8 cellular contexts compared by ENCODE assay signal in the genomic region with DNA sequence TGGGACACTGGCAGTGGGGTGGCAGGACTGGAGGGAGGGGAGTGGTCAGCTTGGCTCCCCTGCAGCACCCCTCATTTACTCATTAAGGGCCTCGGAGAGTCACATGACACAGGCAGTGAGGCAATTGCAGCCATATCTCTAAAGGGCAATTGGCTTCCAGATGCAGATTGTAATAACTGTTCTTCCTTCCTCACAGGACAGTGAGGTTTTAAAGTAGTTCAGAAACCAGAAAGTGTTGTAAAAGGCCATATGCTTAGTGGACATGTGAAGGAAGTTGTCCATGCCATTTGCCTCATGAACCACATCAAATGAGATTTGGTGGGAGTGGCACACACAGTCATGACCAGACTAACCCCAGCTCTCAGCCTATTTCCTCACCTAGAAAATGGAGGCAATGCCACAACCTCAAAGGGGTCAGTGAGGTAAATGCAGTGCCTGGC. TPM values are rescaled to one million over a fixed set of nuclear protein-coding genes. Genes with fewer than 3 reads are reported as not detected.
A peak's percentile ranks its signal among the peaks of the same experiment; 100 is the strongest.
DNase-seq lines count a peak whose midpoint lies in the region; ATAC-seq, FAIRE-seq and TF ChIP-seq lines count a peak whose summit lies in the region.

No MANE protein-coding gene starts in this region.

- no peak overlapping the region for H3K27ac ChIP-seq in kidney (ENCODE audit: low read depth in 2 of 2, low read length in 2 of 2)

- intact Hi-C loops in kidney (cut with DNase I): loop anchor here (10.0 kb wide), 1 partner anchor 45 kb away; the partner anchor contains the start of genes KRTCAP2 and TRIM46

- TF ChIP-seq CTCF in kidney (IDR thresholded peaks at IDR 0.05; ENCODE audit: borderline replicate concordance, extremely low read depth, insufficient read depth): no peak

- H3K27ac Mint-ChIP-seq in activated naive CD4-positive, alpha-beta T cell treated with anti-CD3 and anti-CD28 coated beads, Interleukin-2, amount 10 ng/mL, durations not matched to agents 7 days and 5 days: peak overlapping the region; percentile 81
- H3K27ac Mint-ChIP-seq in activated naive CD8-positive, alpha-beta T cell treated with anti-CD3 and anti-CD28 coated beads for 36 hours: no peak overlapping the region

- CTCF ChIA-PET in activated naive CD4-positive, alpha-beta T cell treated with anti-CD3 and anti-CD28 coated beads, Interleukin-2, amount 10 ng/mL, durations not matched to agents 7 days and 5 days (lab: Charles Lee): interaction anchor here (0.6 to 2.7 kb wide), 2 partner anchors 13 to 45 kb away, joined by 4 to 8 read pairs; no protein-coding TSS in a partner anchor

- peaks cover 47% of the 10 kb centered on the region for H3K4me1 Mint-ChIP-seq in activated naive CD4-positive, alpha-beta T cell treated with anti-CD3 and anti-CD28 coated beads, Interleukin-2, amount 10 ng/mL, durations not matched to agents 7 days and 5 days
- H3K4me1 Mint-ChIP-seq in activated naive CD8-positive, alpha-beta T cell treated with anti-CD3 and anti-CD28 coated beads for 36 hours: peaks cover 17% of the 10 kb centered on the region

- no peak for FAIRE-seq in kidney (lab: Jason Lieb, UNC)

- H3K36me3 Mint-ChIP-seq in activated naive CD4-positive, alpha-beta T cell treated with anti-CD3 and anti-CD28 coated beads, Interleukin-2, amount 10 ng/mL, durations not matched to agents 7 days and 5 days: peaks cover 24% of the 10 kb centered on the region
- peaks cover 5% of the 10 kb centered on the region for H3K36me3 Mint-ChIP-seq in activated naive CD8-positive, alpha-beta T cell treated with anti-CD3 and anti-CD28 coated beads for 36 hours

- peaks cover 0 to 2% of the 10 kb centered on the region in 2 donors for H3K36me3 ChIP-seq in kidney (ENCODE audit: control insufficient read depth in 1 of 2, insufficient read depth in 2 of 2, low read length in 2 of 2)

- H3K4me1 ChIP-seq in kidney (ENCODE audit: control insufficient read depth in 1 of 2, insufficient read depth in 1 of 2, low read depth in 1 of 2, low read length in 2 of 2): peaks cover 0 to 7% of the 10 kb centered on the region in 2 donors

- H3K4me3 ChIP-seq in kidney (ENCODE audit: low read length in 2 of 2): peak overlapping the region; percentile 54 to 62

- H3K4me3 Mint-ChIP-seq in activated naive CD4-positive, alpha-beta T cell treated with anti-CD3 and anti-CD28 coated beads, Interleukin-2, amount 10 ng/mL, durations not matched to agents 7 days and 5 days: no peak overlapping the region
- peak overlapping the region; percentile 29 for H3K4me3 Mint-ChIP-seq in activated naive CD8-positive, alpha-beta T cell treated with anti-CD3 and anti-CD28 coated beads for 36 hours

- H3K27me3 Mint-ChIP-seq in activated naive CD4-positive, alpha-beta T cell treated with anti-CD3 and anti-CD28 coated beads, Interleukin-2, amount 10 ng/mL, durations not matched to agents 7 days and 5 days: no peaks in the 10 kb centered on the region
- no peaks in the 10 kb centered on the region for H3K27me3 Mint-ChIP-seq in activated naive CD8-positive, alpha-beta T cell treated with anti-CD3 and anti-CD28 coated beads for 36 hours

- DNase-seq in activated naive CD4-positive, alpha-beta T cell treated with anti-CD3 and anti-CD28 coated beads, Interleukin-2, amount 10 ng/mL, durations not matched to agents 7 days and 5 days: peak; percentile 36
- DNase-seq in activated naive CD4-positive, alpha-beta T cell treated with Interleukin-2 at 50 U/mL for 16 hours: no peak
- DNase-seq in activated naive CD8-positive, alpha-beta T cell treated with anti-CD3 and anti-CD28 coated beads for 36 hours: no peak
- DNase-seq in kidney: no peak
- peak; percentile 87 for DNase-seq in superior temporal gyrus (ENCODE audit: extremely low spot score)
- no peak for DNase-seq in T1000 (lab: John Stamatoyannopoulos, UW)
- DNase-seq in stimulated activated CD4-positive, alpha-beta T cell treated with anti-CD3 and anti-CD28 coated beads, Interleukin-2, amount 100 ng/mL, for 48 hours: no peak

- no peak for ATAC-seq in HG02759 (IDR thresholded peaks at IDR 0.05; ENCODE audit: unreplicated experiment)

- H3K9me3 Mint-ChIP-seq in activated naive CD4-positive, alpha-beta T cell treated with anti-CD3 and anti-CD28 coated beads, Interleukin-2, amount 10 ng/mL, durations not matched to agents 7 days and 5 days: no peaks in the 10 kb centered on the region
- H3K9me3 Mint-ChIP-seq in activated naive CD8-positive, alpha-beta T cell treated with anti-CD3 and anti-CD28 coated beads for 36 hours: no peaks in the 10 kb centered on the region

- no peaks in the 10 kb centered on the region for H3K9me3 ChIP-seq in kidney (ENCODE audit: control insufficient read depth in 1 of 2, low read length in 2 of 2)

- H3K9ac ChIP-seq in kidney (ENCODE audit: low read length in 2 of 2): no peak overlapping the region

RNA-seq across cellular contexts. Expression of gene MTX1, which starts 11.1 kb away (rescaled TPM):
- total RNA-seq in activated naive CD8-positive, alpha-beta T cell treated with anti-CD3 and anti-CD28 coated beads for 36 hours: 10 to 100 TPM; 68.0 to 72.5 TPM
- 38.8 TPM for total RNA-seq in kidney
- 86.9 TPM for polyA plus RNA-seq in kidney (ENCODE audit: insufficient read depth, low read depth, low replicate concordance)

RNA-seq across cellular contexts. Expression of gene THBS3, which starts 11.9 kb away (rescaled TPM):
- total RNA-seq in activated naive CD8-positive, alpha-beta T cell treated with anti-CD3 and anti-CD28 coated beads for 36 hours: 1 to 10 TPM; 7.4 to 9.3 TPM
- 33.0 TPM for total RNA-seq in kidney
- 21.4 TPM for polyA plus RNA-seq in kidney (ENCODE audit: insufficient read depth, low read depth, low replicate concordance)

RNA-seq across cellular contexts. Expression of gene ENTREP3, which starts 35.7 kb away (rescaled TPM):
- 10 to 100 TPM; 46.6 to 49.7 TPM for total RNA-seq in activated naive CD8-positive, alpha-beta T cell treated with anti-CD3 and anti-CD28 coated beads for 36 hours
- 22.8 TPM for total RNA-seq in kidney
- polyA plus RNA-seq in kidney (ENCODE audit: insufficient read depth, low read depth, low replicate concordance): 19.8 TPM

RNA-seq across cellular contexts. Expression of gene SCAMP3, which starts 42.5 kb away (rescaled TPM):
- 100 to 1,000 TPM; 108 to 117 TPM for total RNA-seq in activated naive CD8-positive, alpha-beta T cell treated with anti-CD3 and anti-CD28 coated beads for 36 hours
- 66.7 TPM for total RNA-seq in kidney
- polyA plus RNA-seq in kidney (ENCODE audit: insufficient read depth, low read depth, low replicate concordance): 89.1 TPM

RNA-seq across cellular contexts. Expression of gene TRIM46, which starts 46.0 kb away (rescaled TPM):
- total RNA-seq in activated naive CD8-positive, alpha-beta T cell treated with anti-CD3 and anti-CD28 coated beads for 36 hours: 1 to 10 TPM; 4.6 to 4.9 TPM
- 2.1 TPM for total RNA-seq in kidney
- polyA plus RNA-seq in kidney (ENCODE audit: insufficient read depth, low read depth, low replicate concordance): 0.28 TPM

Comparison
In these comparisons a context has a peak if more than half of its experiments do, and no peak if none do; other contexts are left out.
1. DNase-seq: peak in activated naive CD4-positive, alpha-beta T cell treated with anti-CD3 and anti-CD28 coated beads, Interleukin-2, amount 10 ng/mL, durations not matched to agents 7 days and 5 days (single experiment) and superior temporal gyrus (single experiment); none in activated naive CD4-positive, alpha-beta T cell treated with Interleukin-2 at 50 U/mL for 16 hours (single experiment), activated naive CD8-positive, alpha-beta T cell treated with anti-CD3 and anti-CD28 coated beads for 36 hours (single experiment), kidney (single experiment), T1000 (single experiment) and stimulated activated CD4-positive, alpha-beta T cell treated with anti-CD3 and anti-CD28 coated beads, Interleukin-2, amount 100 ng/mL, for 48 hours (0 of 2).